23 cellular contexts compared by ENCODE assay signal in the genomic region with DNA sequence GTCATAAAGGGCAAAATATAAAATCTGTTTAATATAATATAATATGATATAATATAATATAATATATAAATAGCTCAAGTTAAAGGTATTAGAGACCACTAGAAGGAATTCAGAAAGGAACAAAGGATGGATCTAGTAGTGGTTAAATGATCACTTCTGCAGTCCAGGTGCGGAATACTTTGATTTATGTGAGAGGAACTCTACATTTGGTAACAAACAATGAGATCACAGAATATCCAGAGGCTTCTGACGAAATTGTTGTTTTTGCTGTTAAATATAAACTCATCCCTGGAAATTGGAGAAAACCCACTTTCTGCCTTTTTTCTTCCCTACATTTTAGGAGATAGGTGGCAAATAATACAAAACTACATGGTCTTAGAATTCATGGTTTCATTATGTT.
"Had no signal": no experiment of that assay in that cellular context is flagged by ENCODE, and none has a peak within 500 bp of the region (broad histone marks: within the 10 kb centered on the region; RNA-seq: fewer than 3 reads in every experiment).

No MANE protein-coding gene starts in this region.

- H3K36me3 ChIP-seq: ovary had no signal

- H3K27me3 ChIP-seq: heart right ventricle, hepatocyte, ovary, sigmoid colon, suprapubic skin, tibial artery, upper lobe of right lung had no signal

- H2AFZ ChIP-seq: hepatocyte had no signal

- DNase-seq: heart right ventricle; islet precursor cell; mesendoderm; midbrain; mucosa of descending colon; naive thymus-derived CD4-positive, alpha-beta T cell; ovary; retina; right cardiac atrium; sigmoid colon; small intestine; stimulated activated CD4-positive, alpha-beta T cell treated with anti-CD3 and anti-CD28 coated beads, Interleukin-1b, Interleukin-23, amount 100 ng/mL, for 48 hours; stimulated activated CD4-positive, alpha-beta T cell treated with anti-CD3 and anti-CD28 coated beads, Interleukin-4, amount 100 ng/mL, for 1 hour; stimulated activated naive CD4-positive, alpha-beta T cell; tibial artery; trophoblast cell; upper lobe of right lung had no signal

- H3K4me2 ChIP-seq: hepatocyte had no signal

- H3K4me1 ChIP-seq: prostate gland, suprapubic skin, upper lobe of right lung had no signal

- FAIRE-seq: small intestine had no signal

- ATAC-seq: mucosa of descending colon; naive thymus-derived CD4-positive, alpha-beta T cell; natural killer cell treated with Interleukin-12 subunit alpha and Interleukin-12 subunit beta and Interleukin-15 and Interleukin-18, amount 100 ng/mL, for 72 hours; right cardiac atrium; upper lobe of right lung had no signal

- H3K9me3 ChIP-seq: heart right ventricle, mucosa of descending colon, ovary, prostate gland, sigmoid colon, suprapubic skin, thoracic aorta, tibial artery, upper lobe of right lung had no signal

- H3K27ac ChIP-seq: hepatocyte, ovary, prostate gland, suprapubic skin, thoracic aorta, tibial artery, upper lobe of right lung had no signal

- H3K4me3 ChIP-seq: heart right ventricle, hepatocyte, lung, mucosa of descending colon, ovary, prostate gland, sigmoid colon, suprapubic skin, thoracic aorta, tibial artery, upper lobe of right lung had no signal
